Comparison of ENCODE assay signal across 2 cellular contexts in the genomic region with DNA sequence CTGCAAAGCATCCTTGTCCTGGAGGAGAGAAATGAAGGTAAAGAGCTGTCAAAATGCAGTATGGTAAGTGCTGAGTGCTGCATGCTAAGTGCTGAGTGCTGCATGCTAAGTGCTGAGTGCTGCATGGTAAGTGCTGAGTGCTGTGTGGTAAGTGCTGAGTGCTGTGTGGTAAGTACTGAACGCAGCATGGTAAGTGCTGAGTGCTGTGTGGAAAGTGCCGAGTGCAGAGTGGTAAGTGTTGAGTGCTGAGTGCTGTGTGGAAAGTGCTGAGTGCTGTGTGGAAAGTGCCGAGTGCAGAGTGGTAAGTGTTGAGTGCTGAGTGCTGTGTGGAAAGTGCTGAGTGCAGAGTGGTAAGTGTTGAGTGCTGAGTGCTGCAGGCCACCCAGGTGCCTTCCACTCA.
TF ChIP-seq lines count a peak whose summit lies in the region.

No MANE protein-coding gene starts in this region.

TF ChIP-seq in GM12878, 131 proteins besides CTCF, POLR2A, EP300 and RAD21:
- TF ChIP-seq KLF5 (IDR thresholded peaks at IDR 0.05; ENCODE audit: partially characterized antibody), result peak; percentile 85

TF ChIP-seq in H1, 55 proteins besides CTCF, POLR2A, EP300 and RAD21:
- TF ChIP-seq KDM1A (IDR thresholded peaks at IDR 0.05; ENCODE audit: borderline replicate concordance, low read length), result peak; percentile 36; the same call in 1 of the 2 replicates
